Comparison of ENCODE assay signal across 21 cellular contexts in genomic region chr4:82398263-82398662, GRCh38.
"Had no signal": no experiment of that assay in that cellular context is flagged by ENCODE, and none has a peak within 500 bp of the region (broad histone marks: within the 10 kb centered on the region; RNA-seq: fewer than 3 reads in every experiment).

No MANE protein-coding gene starts in this region.

- H3K4me1 ChIP-seq: colonic mucosa, left ventricle myocardium inferior, spleen, tibial nerve, upper lobe of right lung had no signal

- FAIRE-seq: kidney had no signal

- H3K27me3 ChIP-seq: colonic mucosa, foreskin keratinocyte, hepatocyte, spleen, tibial nerve, upper lobe of right lung had no signal

- H3K9me3 ChIP-seq: colonic mucosa, left ventricle myocardium inferior, spleen, tibial nerve, upper lobe of right lung had no signal

- H3K4me3 ChIP-seq: colonic mucosa, hepatocyte, left ventricle myocardium inferior, lung, spleen, tibial nerve, upper lobe of right lung had no signal

- H2AFZ ChIP-seq: hepatocyte had no signal

- ATAC-seq: foreskin keratinocyte; left cardiac atrium; sciatic nerve; stimulated activated memory B cell treated with anti-CD40 and anti-IgM and Interleukin-4, amounts not matched to agents 10 μg/mL and 1 μg/mL and 100 μg/mL, for 72 hours; upper lobe of right lung had no signal

- H3K79me2 ChIP-seq: hepatocyte had no signal

- H3K36me3 ChIP-seq: colonic mucosa, left ventricle myocardium inferior, spleen, tibial nerve, upper lobe of right lung had no signal

- DNase-seq: colonic mucosa; dermis blood vessel endothelial cell; foreskin keratinocyte; head of caudate nucleus; kidney; left cardiac atrium; left ventricle myocardium inferior; mesenchymal stem cell; midbrain; naive B cell; posterior cingulate gyrus; spleen; stimulated activated CD4-positive, alpha-beta T cell treated with anti-CD3 and anti-CD28 coated beads, Interleukin-15, amount 100 ng/mL, for 24 hours; stimulated activated CD4-positive, alpha-beta T cell treated with anti-CD3 and anti-CD28 coated beads, Interleukin-1b, Interleukin-23, amount 100 ng/mL, for 48 hours; stimulated activated CD4-positive, alpha-beta T cell treated with anti-CD3 and anti-CD28 coated beads, Interleukin-4, amount 100 ng/mL, for 24 hours; upper lobe of right lung had no signal

- H3K27ac ChIP-seq: colonic mucosa, foreskin keratinocyte, hepatocyte, left ventricle myocardium inferior, spleen, tibial nerve, upper lobe of right lung had no signal

- H3K4me2 ChIP-seq: hepatocyte had no signal
